ENCODE assay signal across 1 cellular context in genomic region chr20:33994624-33994913, GRCh38.
A peak's percentile ranks its signal among the peaks of the same experiment; 100 is the strongest.
TF ChIP-seq lines count a peak whose summit lies in the region.

No MANE protein-coding gene starts in this region.

TF ChIP-seq in GM12878, 131 proteins besides CTCF, POLR2A, EP300 and RAD21 (continued from another document):
- TF ChIP-seq ZBTB4 (CRISPR knock-in tag; IDR thresholded peaks at IDR 0.05) (no peak), GABPA (IDR thresholded peaks at IDR 0.05; ENCODE audit: low read depth) (peak; percentile 3; the same call in 1 of the 2 replicates), HCFC1 (IDR thresholded peaks at IDR 0.05; ENCODE audit: low read length) (no peak)
